Comparison of ENCODE assay signal across 25 cellular contexts in genomic region chr3:84265768-84266167, GRCh38.
"Had no signal": no experiment of that assay in that cellular context is flagged by ENCODE, and none has a peak within 500 bp of the region (broad histone marks: within the 10 kb centered on the region; RNA-seq: fewer than 3 reads in every experiment).

No MANE protein-coding gene starts in this region.

- H3K4me2 ChIP-seq: KMS-11 had no signal

- FAIRE-seq: HTR-8/SVneo, K562 had no signal

- DNase-seq: NCI-H1092, NCI-H1105 treated with DMSO at 0.1 percent for 48 hours, NCI-H1417 treated with DMSO at 0.1 percent for 48 hours, NCI-H146, NCI-H1694 treated with DMSO at 0.1 percent for 48 hours, NCI-H1930, NCI-H2081, NCI-H2107, NCI-H2227 treated with DMSO at 0.1 percent for 48 hours, NCI-H510A, NCI-H524 treated with DMSO at 0.1 percent for 48 hours, NCI-H69, NCI-H774, Peyer's patch, SIG-M5, SW 1271, T-cell had no signal

- H3K27ac Mint-ChIP-seq: IgD-negative memory B cell, T-cell had no signal

- H3K4me1 ChIP-seq: Peyer's patch, SJSA1 had no signal

- H3K4me3 Mint-ChIP-seq: IgD-negative memory B cell, T-cell had no signal

- H3K27me3 Mint-ChIP-seq: IgD-negative memory B cell, T-cell had no signal

- ATAC-seq: K562, Right ventricle myocardium inferior, T-cell had no signal

- H3K9ac ChIP-seq: KMS-11 had no signal

- H3K27ac ChIP-seq: HL-60, KMS-11, Peyer's patch, SJSA1, SK-N-MC had no signal

- H3K36me3 Mint-ChIP-seq: IgD-negative memory B cell, T-cell had no signal

- H3K27me3 ChIP-seq: Peyer's patch, SJSA1 had no signal

- H3K36me3 ChIP-seq: Peyer's patch, SJSA1 had no signal

- H3K4me1 Mint-ChIP-seq: IgD-negative memory B cell, T-cell had no signal

- H3K4me3 ChIP-seq: K562, Peyer's patch, SJSA1, SK-N-MC had no signal

- H3K9me3 ChIP-seq: SJSA1 had no signal
